Comparison of ENCODE assay signal across 8 cellular contexts in genomic region chr1:8510041-8510823, GRCh38.
DNase-seq lines count a peak whose midpoint lies in the region; ATAC-seq, FAIRE-seq and TF ChIP-seq lines count a peak whose summit lies in the region.

No MANE protein-coding gene starts in this region.

- intact Hi-C loops in gastrocnemius medialis (cut with DNase I; ENCODE audit: low total_unique reads), result no loop called here

- peak; percentile 77 for FAIRE-seq in GM18507 (lab: Jason Lieb, UNC)

- H3K27ac Mint-ChIP-seq in activated T-cell treated with anti-CD3 and anti-CD28 coated beads, Interleukin-2, amount 50 U/mL, for 24 hours, result peak overlapping the region; percentile 90

- H3K9me3 ChIP-seq in gastrocnemius medialis, result no peaks in the 10 kb centered on the region

- H3K9me3 Mint-ChIP-seq in activated T-cell treated with anti-CD3 and anti-CD28 coated beads, Interleukin-2, amount 50 U/mL, for 24 hours, result no peaks in the 10 kb centered on the region

- H3K27me3 ChIP-seq in gastrocnemius medialis, result no peaks in the 10 kb centered on the region

- H3K4me3 Mint-ChIP-seq in activated T-cell treated with anti-CD3 and anti-CD28 coated beads, Interleukin-2, amount 50 U/mL, for 24 hours, result peak overlapping the region; percentile 68

- H3K36me3 Mint-ChIP-seq in activated T-cell treated with anti-CD3 and anti-CD28 coated beads, Interleukin-2, amount 50 U/mL, for 24 hours (ENCODE audit: low read depth), result peaks cover 26% of the 10 kb centered on the region

- DNase-seq in GM18507 (ENCODE audit: extremely low spot score, insufficient read length, low read depth), result no peak
- DNase-seq in activated T-cell treated with anti-CD3 and anti-CD28 coated beads, Interleukin-2, amount 50 U/mL, for 24 hours, result peak; percentile 58
- DNase-seq in foreskin fibroblast, result peak; percentile 58 to 79
- DNase-seq in gastrocnemius medialis, result no peak
- DNase-seq in activated gamma-delta T cell treated with Interleukin-2 at 50 U/mL for 16 hours, result no peak

- in situ Hi-C loops in gastrocnemius medialis (cut with MboI; ENCODE audit: low sequenced_read_pairs in 4 of 4), result loop anchor here in 1 of 4 donors (10.0 kb wide), 1 partner anchor 45 kb away; no protein-coding TSS in a partner anchor

- peak overlapping the region; percentile 62 to 74 (median 67) for H3K27ac ChIP-seq in gastrocnemius medialis

- H3K4me1 Mint-ChIP-seq in activated T-cell treated with anti-CD3 and anti-CD28 coated beads, Interleukin-2, amount 50 U/mL, for 24 hours (ENCODE audit: low read depth), result peaks cover 47% of the 10 kb centered on the region

- no peaks in the 10 kb centered on the region for H3K27me3 Mint-ChIP-seq in activated T-cell treated with anti-CD3 and anti-CD28 coated beads, Interleukin-2, amount 50 U/mL, for 24 hours

- TF ChIP-seq POLR2A in gastrocnemius medialis (IDR thresholded peaks at IDR 0.05), result no peak

- ATAC-seq in gastrocnemius medialis (peak; percentile 28 to 37), HG02642 (IDR thresholded peaks at IDR 0.05; ENCODE audit: poor library complexity, unreplicated experiment) (no peak), HG03135 (IDR thresholded peaks at IDR 0.05; ENCODE audit: unreplicated experiment) (no peak), HG03159 (IDR thresholded peaks at IDR 0.05; ENCODE audit: unreplicated experiment) (no peak)

- TF ChIP-seq CTCF in foreskin fibroblast (IDR thresholded peaks at IDR 0.05; ENCODE audit: low read depth, low read length) (no peak), gastrocnemius medialis (IDR thresholded peaks at IDR 0.05 in 4 of 5, conservative IDR thresholded peaks at IDR 0.05 in 1 of 5) (no peak)

- H3K36me3 ChIP-seq in gastrocnemius medialis, result no peaks in the 10 kb centered on the region

- peaks cover 42 to 48% of the 10 kb centered on the region in 2 donors for H3K4me1 ChIP-seq in gastrocnemius medialis

- peak overlapping the region; percentile 26 to 40 for H3K4me3 ChIP-seq in foreskin fibroblast (ENCODE audit: low read depth in 1 of 2, low read length in 2 of 2)
- H3K4me3 ChIP-seq in gastrocnemius medialis, result peak overlapping the region in 2 of 4 donors; percentile 12 to 29

Comparison
In these comparisons a context has a peak if more than half of its experiments do, and no peak if none do; other contexts are left out.
1. DNase-seq: peak in activated T-cell treated with anti-CD3 and anti-CD28 coated beads, Interleukin-2, amount 50 U/mL, for 24 hours (single experiment) and foreskin fibroblast (2 of 2); none in GM18507 (single experiment), gastrocnemius medialis (0 of 2) and activated gamma-delta T cell treated with Interleukin-2 at 50 U/mL for 16 hours (single experiment).
2. ATAC-seq: peak in gastrocnemius medialis (2 of 2); none in HG02642 (single experiment), HG03135 (single experiment) and HG03159 (single experiment).